ENCODE assay signal across 8 cellular contexts in the genomic region with DNA sequence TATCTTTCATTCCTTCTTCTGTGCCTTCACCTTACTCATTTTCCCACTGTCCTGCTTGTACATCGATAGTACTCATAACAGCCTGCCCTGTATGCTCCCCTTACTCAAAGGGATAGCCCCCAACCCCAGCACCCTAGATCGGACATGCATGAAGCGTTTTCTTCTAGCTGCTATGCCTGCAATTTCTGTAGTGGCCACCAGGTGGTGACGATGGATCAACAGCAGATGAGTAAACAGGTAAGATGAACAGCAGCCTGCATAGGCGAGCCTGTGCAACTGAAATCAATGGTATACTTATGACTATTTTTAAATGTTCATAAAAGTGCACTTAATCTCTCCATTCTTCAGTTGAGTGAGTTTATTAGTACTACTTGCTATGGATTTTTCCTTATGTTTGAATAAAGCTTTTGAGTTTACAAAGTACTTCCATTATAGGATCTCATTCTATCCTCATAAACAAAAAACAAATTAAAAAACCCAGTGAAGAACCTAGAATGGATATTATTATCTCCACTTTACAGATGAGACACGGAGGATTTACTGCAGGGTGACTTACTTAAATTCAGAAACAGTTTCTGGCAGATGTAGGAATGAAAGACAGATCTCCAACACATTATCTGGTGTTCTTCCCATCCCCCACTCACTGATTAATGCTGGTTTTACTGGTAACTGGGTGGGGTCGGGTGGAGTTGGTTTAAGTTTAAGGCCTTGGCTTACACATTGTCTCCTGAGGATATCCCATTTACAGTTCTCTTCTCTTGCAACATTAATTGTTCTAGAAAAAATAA.
A peak's percentile ranks its signal among the peaks of the same experiment; 100 is the strongest.
DNase-seq lines count a peak whose midpoint lies in the region; ATAC-seq and TF ChIP-seq lines count a peak whose summit lies in the region.

No MANE protein-coding gene starts in this region.

- no peak overlapping the region for H3K4me3 ChIP-seq in HFF-Myc (replicated peaks; ENCODE audit: low read depth, low read length)
- no peak overlapping the region for H3K4me3 ChIP-seq in fibroblast of mammary gland (ENCODE audit: control insufficient read depth, low read depth, low read length)
- no peak overlapping the region for H3K4me3 ChIP-seq in CD8-positive, alpha-beta memory T cell (ENCODE audit: low read length)

- H3K4me3 Mint-ChIP-seq in activated T-helper 17 cell treated with anti-CD3 and anti-CD28 coated beads, Interleukin-2, amount 50 U/mL, for 72 hours, result no peak overlapping the region
- H3K4me3 Mint-ChIP-seq in CD8-positive, alpha-beta memory T cell, result no peak overlapping the region

- no peaks in the 10 kb centered on the region for H3K4me1 ChIP-seq in CD8-positive, alpha-beta memory T cell (ENCODE audit: insufficient read depth, low read length)

- peaks cover 12% of the 10 kb centered on the region for H3K27me3 Mint-ChIP-seq in activated T-helper 17 cell treated with anti-CD3 and anti-CD28 coated beads, Interleukin-2, amount 50 U/mL, for 72 hours
- peaks cover 2 to 6% of the 10 kb centered on the region in 2 donors for H3K27me3 Mint-ChIP-seq in CD8-positive, alpha-beta memory T cell

- H3K9me3 ChIP-seq in CD8-positive, alpha-beta memory T cell (ENCODE audit: low read length), result no peaks in the 10 kb centered on the region

- POLR2A ChIA-PET in CD8-positive, alpha-beta memory T cell (lab: Charles Lee), result no interaction called here

- ATAC-seq in activated T-helper 17 cell treated with anti-CD3 and anti-CD28 coated beads, Interleukin-2, amount 50 U/mL, for 72 hours (replicated peaks), result no peak
- no peak for ATAC-seq in HG03039 (IDR thresholded peaks at IDR 0.05; ENCODE audit: unreplicated experiment)

- H3K4me1 Mint-ChIP-seq in activated T-helper 17 cell treated with anti-CD3 and anti-CD28 coated beads, Interleukin-2, amount 50 U/mL, for 72 hours, result peaks cover 3% of the 10 kb centered on the region
- H3K4me1 Mint-ChIP-seq in CD8-positive, alpha-beta memory T cell, result no peaks in the 10 kb centered on the region

- CTCF ChIA-PET in CD8-positive, alpha-beta memory T cell (lab: Charles Lee), result interaction anchor here (1.3 kb wide), 1 partner anchor 11 kb away, joined by 3 read pairs; no protein-coding TSS in a partner anchor

- H3K9me3 Mint-ChIP-seq in activated T-helper 17 cell treated with anti-CD3 and anti-CD28 coated beads, Interleukin-2, amount 50 U/mL, for 72 hours, result peaks cover 11% of the 10 kb centered on the region
- H3K9me3 Mint-ChIP-seq in CD8-positive, alpha-beta memory T cell, result peaks cover 0 to 19% (median 10%) of the 10 kb centered on the region in 5 donors

- TF ChIP-seq CTCF in HFF-Myc (IDR thresholded peaks at IDR 0.05; ENCODE audit: low read depth, low read length, missing control alignments), result peak; percentile 84
- peak; percentile 85 for TF ChIP-seq CTCF in fibroblast of mammary gland (conservative IDR thresholded peaks at IDR 0.05; ENCODE audit: control insufficient read depth, insufficient read depth, low read depth, low read length)

- H3K36me3 Mint-ChIP-seq in activated T-helper 17 cell treated with anti-CD3 and anti-CD28 coated beads, Interleukin-2, amount 50 U/mL, for 72 hours (ENCODE audit: low read depth), result no peaks in the 10 kb centered on the region
- no peaks in the 10 kb centered on the region for H3K36me3 Mint-ChIP-seq in CD8-positive, alpha-beta memory T cell

- peak; percentile 14 for DNase-seq in Caki2 (ENCODE audit: low read depth)
- DNase-seq in HFF-Myc (ENCODE audit: extremely low read depth, low read depth), result no peak
- DNase-seq in SKM-1 (lab: John Stamatoyannopoulos, UW; ENCODE audit: unreplicated experiment), result peak; percentile 49
- peak; percentile 67 for DNase-seq in fibroblast of mammary gland (ENCODE audit: low read depth)
- peak; percentile 24 for DNase-seq in renal cortical epithelial cell (ENCODE audit: low read depth)
- no peak for DNase-seq in CD8-positive, alpha-beta memory T cell

- in situ Hi-C loops in Caki2 (cut with HindIII; ENCODE audit: low pct_unique_long_range_greater_than_20kb, low sequenced_read_pairs), result no loop called here

- H3K27ac Mint-ChIP-seq in activated T-helper 17 cell treated with anti-CD3 and anti-CD28 coated beads, Interleukin-2, amount 50 U/mL, for 72 hours, result no peak overlapping the region
- H3K27ac Mint-ChIP-seq in CD8-positive, alpha-beta memory T cell, result no peak overlapping the region

- H3K36me3 ChIP-seq in CD8-positive, alpha-beta memory T cell (ENCODE audit: insufficient read depth, low read length), result no peaks in the 10 kb centered on the region

- H3K27ac ChIP-seq in CD8-positive, alpha-beta memory T cell (ENCODE audit: low read depth, low read length), result no peak overlapping the region

- H3K27me3 ChIP-seq in CD8-positive, alpha-beta memory T cell (ENCODE audit: insufficient read depth, low read length, poor library complexity, severe bottlenecking), result no peaks in the 10 kb centered on the region

Comparison
In these comparisons a context has a peak if more than half of its experiments do, and no peak if none do; other contexts are left out.
1. DNase-seq: peak in Caki2 (single experiment), SKM-1 (single experiment), fibroblast of mammary gland (single experiment) and renal cortical epithelial cell (single experiment); none in HFF-Myc (single experiment) and CD8-positive, alpha-beta memory T cell (0 of 5).